In the genomic region with DNA sequence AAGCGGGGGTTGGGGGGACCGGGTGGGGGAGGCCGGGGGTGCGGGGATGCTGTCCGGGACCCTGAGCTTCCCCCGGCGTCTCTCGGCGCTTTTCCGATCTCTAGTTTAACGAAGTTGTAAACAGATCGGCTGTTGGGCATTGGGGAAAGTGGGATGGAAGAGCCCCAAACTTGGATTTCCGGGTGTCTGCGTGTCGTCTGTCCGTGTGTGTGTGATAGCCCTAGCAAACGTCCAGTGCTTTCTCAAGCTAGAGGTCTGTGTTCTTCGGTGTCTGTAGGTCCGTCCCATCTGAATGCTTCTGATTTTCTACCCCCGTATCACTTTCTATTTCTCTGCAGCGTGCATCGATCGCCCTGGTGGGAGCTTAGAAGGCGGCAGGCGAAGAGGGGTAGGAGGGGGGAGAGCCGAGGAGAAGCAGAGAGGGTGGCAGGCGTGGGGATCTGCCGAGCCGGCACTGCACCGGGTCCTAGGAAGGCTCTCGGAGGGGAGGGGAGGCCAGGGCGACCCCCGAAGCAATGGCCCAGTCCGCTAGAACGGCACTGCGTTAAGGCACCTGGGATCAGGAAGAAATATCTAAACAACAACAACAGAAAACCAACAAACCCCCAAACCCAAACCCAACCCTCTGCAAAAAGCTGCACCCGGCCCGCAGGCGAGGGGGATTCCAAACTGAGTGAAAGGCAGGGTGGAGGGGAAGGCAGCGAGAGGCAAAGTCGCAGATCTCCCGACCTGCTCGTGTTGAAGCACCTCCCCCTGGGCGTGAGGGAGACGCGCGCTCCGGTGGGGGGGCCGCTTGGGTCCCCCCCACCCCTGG, we compare ENCODE assay signal across 8 cellular contexts. TPM values are rescaled to one million over a fixed set of nuclear protein-coding genes. Genes with fewer than 3 reads are reported as not detected.
DNase-seq lines count a peak whose midpoint lies in the region; ATAC-seq, FAIRE-seq and TF ChIP-seq lines count a peak whose summit lies in the region.

No MANE protein-coding gene starts in this region.

- no peak for TF ChIP-seq POLR2A in body of pancreas (IDR thresholded peaks at IDR 0.05)
- no peak for TF ChIP-seq POLR2A in vagina (IDR thresholded peaks at IDR 0.05)

- H3K9ac ChIP-seq in mesenchymal stem cell (ENCODE audit: low read length): peak overlapping the region; percentile 67

- H3K27ac ChIP-seq in body of pancreas: no peak overlapping the region
- H3K27ac ChIP-seq in mesenchymal stem cell (ENCODE audit: low read length, poor library complexity, severe bottlenecking): no peak overlapping the region
- no peak overlapping the region for H3K27ac ChIP-seq in vagina

- no peak overlapping the region for H2AFZ ChIP-seq in mesenchymal stem cell (ENCODE audit: low read depth, low read length)

- no peak overlapping the region for H3K18ac ChIP-seq in mesenchymal stem cell (ENCODE audit: low read depth in 1 of 2, low read length in 2 of 2)

- POLR2A ChIA-PET in AG04449 (lab: Yijun Ruan, JAX): no interaction called here

- DNase-seq in AG04449 (ENCODE audit: low read depth, low spot score) (no peak), GM18507 (ENCODE audit: extremely low spot score, insufficient read length, low read depth) (peak; percentile 54), body of pancreas (no peak), mesenchymal stem cell (no peak), vagina (ENCODE audit: extremely low spot score in 2 of 2) (no peak)

- peak; percentile 56 for FAIRE-seq in GM18507 (lab: Jason Lieb, UNC)

- WGBS in body of pancreas, 2 donors: 1% methylated on average over 34 to 48 of the region's 49 CpGs
- 9% methylated on average over 37 of the region's 49 CpGs for WGBS in mesenchymal stem cell

- ATAC-seq in body of pancreas: peak; percentile 12
- ATAC-seq in HG03457 (IDR thresholded peaks at IDR 0.05; ENCODE audit: unreplicated experiment): no peak
- no peak for ATAC-seq in HG03520 (IDR thresholded peaks at IDR 0.05; ENCODE audit: unreplicated experiment)
- no peak for ATAC-seq in GM21723 (IDR thresholded peaks at IDR 0.05; ENCODE audit: unreplicated experiment)

- H3K27me3 ChIP-seq in body of pancreas (peaks cover 0 to 14% of the 10 kb centered on the region in 2 donors), mesenchymal stem cell (ENCODE audit: control insufficient read depth in 1 of 2, insufficient read depth in 1 of 2, low read length in 2 of 2) (peaks cover 41 to 81% of the 10 kb centered on the region in 2 experiments), vagina (peaks cover 4% of the 10 kb centered on the region)

- H3K4me1 ChIP-seq in body of pancreas (peaks cover 23% of the 10 kb centered on the region), mesenchymal stem cell (ENCODE audit: control insufficient read depth, insufficient read depth, low read depth, low read length) (peaks cover 16% of the 10 kb centered on the region), vagina (peaks cover 29% of the 10 kb centered on the region)

- H3K4me3 ChIP-seq in AG04449 (ENCODE audit: low read depth, low read length): peak overlapping the region; percentile 45
- peak overlapping the region in 1 of 2 donors; percentile 15 for H3K4me3 ChIP-seq in body of pancreas
- H3K4me3 ChIP-seq in mesenchymal stem cell (ENCODE audit: insufficient read depth in 1 of 2, low read depth in 1 of 2, low read length in 2 of 2): peak overlapping the region in 1 of 2 experiments; percentile 83
- peak overlapping the region; percentile 45 to 46 for H3K4me3 ChIP-seq in vagina

- H2BK12ac ChIP-seq in mesenchymal stem cell (ENCODE audit: low read length in 2 of 2): no peak overlapping the region

- no peaks in the 10 kb centered on the region for H3K9me3 ChIP-seq in body of pancreas
- peaks cover 3% of the 10 kb centered on the region for H3K9me3 ChIP-seq in mesenchymal stem cell (ENCODE audit: control insufficient read depth, low read length)
- H3K9me3 ChIP-seq in vagina: no peaks in the 10 kb centered on the region

- no peak overlapping the region for H3K23ac ChIP-seq in mesenchymal stem cell (ENCODE audit: low read length in 2 of 2)

- CTCF ChIA-PET in AG04449 (lab: Yijun Ruan, JAX): interaction anchor here (0.9 kb wide), 1 partner anchor 62 kb away, joined by 3 read pairs; no protein-coding TSS in a partner anchor

- H3K4me2 ChIP-seq in mesenchymal stem cell (ENCODE audit: low read length, poor library complexity, severe bottlenecking): peak overlapping the region; percentile 56

- H2BK15ac ChIP-seq in mesenchymal stem cell (ENCODE audit: low read depth, poor library complexity, severe bottlenecking): no peak overlapping the region

- H3K36me3 ChIP-seq in body of pancreas (replicated peaks in 1 of 2; ENCODE audit: insufficient read depth in 1 of 2, low read depth in 2 of 2) (no peaks in the 10 kb centered on the region), mesenchymal stem cell (ENCODE audit: control insufficient read depth in 1 of 2, insufficient read depth in 2 of 2, low read depth in 1 of 2, low read length in 2 of 2) (no peaks in the 10 kb centered on the region), vagina (no peaks in the 10 kb centered on the region)

- intact Hi-C loops in body of pancreas (cut with DNase I) (no loop called here), vagina (cut with DNase I) (no loop called here)

- no peak overlapping the region for H3K14ac ChIP-seq in mesenchymal stem cell (ENCODE audit: low read length in 2 of 2)

- H4K91ac ChIP-seq in mesenchymal stem cell (ENCODE audit: low read length): no peak overlapping the region

- no peaks in the 10 kb centered on the region for H3K79me1 ChIP-seq in mesenchymal stem cell (replicated peaks; ENCODE audit: low read length, poor library complexity, severe bottlenecking)

- H2BK5ac ChIP-seq in mesenchymal stem cell (ENCODE audit: low read depth, low read length, poor library complexity, severe bottlenecking): no peak overlapping the region

- H2AK5ac ChIP-seq in mesenchymal stem cell (ENCODE audit: low read length, severe bottlenecking): no peak overlapping the region

- TF ChIP-seq CTCF in AG04449 (IDR thresholded peaks at IDR 0.05; ENCODE audit: insufficient read depth, low read length, missing control alignments) (no peak), body of pancreas (IDR thresholded peaks at IDR 0.05) (no peak), vagina (IDR thresholded peaks at IDR 0.05) (no peak)

- H2BK120ac ChIP-seq in mesenchymal stem cell (ENCODE audit: low read depth, low read length): no peak overlapping the region

- no peak overlapping the region for H4K8ac ChIP-seq in mesenchymal stem cell (ENCODE audit: low read length)

- no peak overlapping the region for H3K4ac ChIP-seq in mesenchymal stem cell (ENCODE audit: low read depth in 1 of 2, low read length in 2 of 2)

RNA-seq across cellular contexts. Expression of a gene that starts 1.0 kb away (rescaled TPM):
- total RNA-seq in body of pancreas (under 1 TPM in 1 of 2 donors, not detected in 1; under 0.01 TPM), vagina (0.74 TPM)
- polyA plus RNA-seq in mesenchymal stem cell (2013, experiment 1 of 2): under 0.01 TPM
- polyA plus RNA-seq in mesenchymal stem cell (2013, experiment 2 of 2): not detected
